Comparison of ENCODE assay signal across 8 cellular contexts in the genomic region with DNA sequence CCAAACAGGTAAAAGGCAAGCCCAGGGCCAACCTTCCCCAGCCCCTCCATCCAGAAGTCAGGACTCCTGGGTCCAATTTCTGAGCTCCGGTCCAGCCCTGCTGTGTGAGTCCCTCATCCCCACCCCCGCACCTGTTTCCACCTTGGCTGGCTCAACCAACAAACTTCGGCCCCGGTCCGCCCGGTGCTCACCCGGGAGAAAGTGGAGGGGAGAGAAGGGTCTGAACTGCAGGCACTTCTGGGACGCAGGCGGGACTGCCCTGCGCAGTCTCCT. TPM values are rescaled to one million over a fixed set of nuclear protein-coding genes. Genes with fewer than 3 reads are reported as not detected.
DNase-seq lines count a peak whose midpoint lies in the region; ATAC-seq, FAIRE-seq and TF ChIP-seq lines count a peak whose summit lies in the region.

No MANE protein-coding gene starts in this region.

- H3K4me3 ChIP-seq in GM12865 (ENCODE audit: low read depth, low read length) (peak overlapping the region; percentile 72), MG63 (peak overlapping the region; percentile 62), H1 (ENCODE audit: extremely low read depth in 1 of 4, insufficient read depth in 2 of 4, low read depth in 3 of 4, low read length in 4 of 4) (peak overlapping the region; percentile 62 to 82 (median 76)), neuronal stem cell (ENCODE audit: low read length in 2 of 2) (peak overlapping the region in 1 of 2 donors; percentile 81)

- peaks cover 4 to 20% of the 10 kb centered on the region in 2 experiments for H4K20me1 ChIP-seq in H1 (replicated peaks in 1 of 2; ENCODE audit: control insufficient read depth in 1 of 2, insufficient read depth in 2 of 2, low read length in 2 of 2)

- H3K14ac ChIP-seq in H1 (ENCODE audit: insufficient read length) (no peak overlapping the region), neuronal stem cell (ENCODE audit: low read length) (no peak overlapping the region)

- H3K9ac ChIP-seq in H1 (replicated peaks in 1 of 4; ENCODE audit: extremely low read depth in 1 of 4, low read depth in 3 of 4, low read length in 3 of 4) = peak overlapping the region; percentile 22 to 83 (median 60); a peak in 6 of 7 replicates
- peak overlapping the region; percentile 79 for H3K9ac ChIP-seq in neuronal stem cell (ENCODE audit: low read depth, low read length, poor library complexity)

- no peak overlapping the region for H2BK120ac ChIP-seq in H1 (replicated peaks; ENCODE audit: low read depth, low read length)
- H2BK120ac ChIP-seq in neuronal stem cell (ENCODE audit: low read depth, low read length) = no peak overlapping the region

- no peak for TF ChIP-seq POLR2A in H1 (IDR thresholded peaks at IDR 0.05; ENCODE audit: control extremely low read depth in 1 of 2, low read depth in 2 of 2, low read length in 2 of 2)

- H3K79me1 ChIP-seq in H1 (ENCODE audit: low read depth, low read length) (peaks cover 12% of the 10 kb centered on the region), neuronal stem cell (ENCODE audit: low read depth, low read length) (no peaks in the 10 kb centered on the region)

- peaks cover 11 to 39% (median 34%) of the 10 kb centered on the region in 4 experiments for H3K4me1 ChIP-seq in H1 (replicated peaks in 1 of 4; ENCODE audit: control insufficient read depth in 3 of 4, insufficient read depth in 4 of 4, low read length in 3 of 4)
- H3K4me1 ChIP-seq in neuronal stem cell (ENCODE audit: control insufficient read depth in 2 of 2, insufficient read depth in 1 of 2, low read depth in 1 of 2, low read length in 2 of 2) = peaks cover 9 to 28% of the 10 kb centered on the region in 2 donors

- TF ChIP-seq RAD21 in H1 (IDR thresholded peaks at IDR 0.05 in 1 of 2, conservative IDR thresholded peaks at IDR 0.05 in 1 of 2; ENCODE audit: low read depth in 2 of 2, low read length in 2 of 2) = no peak

- H2AFZ ChIP-seq in H1 (ENCODE audit: low read length) (no peak overlapping the region), neuronal stem cell (ENCODE audit: low read length) (peak overlapping the region; percentile 90)

- TF ChIP-seq EP300 in H1 (IDR thresholded peaks at IDR 0.05; ENCODE audit: borderline replicate concordance in 1 of 2, low read depth in 2 of 2, low read length in 2 of 2) = no peak

- H3K4ac ChIP-seq in H1 (replicated peaks; ENCODE audit: insufficient read length, low read depth, low read length) (peak overlapping the region; percentile 61), neuronal stem cell (ENCODE audit: low read length) (no peak overlapping the region)

- no peak overlapping the region for H2BK12ac ChIP-seq in H1 (ENCODE audit: low read depth, low read length)
- no peak overlapping the region for H2BK12ac ChIP-seq in neuronal stem cell (ENCODE audit: low read length)

- H3K18ac ChIP-seq in H1 (ENCODE audit: extremely low read depth, low read length) (peak overlapping the region; percentile 60; the same call in 1 of the 2 replicates), neuronal stem cell (ENCODE audit: low read length) (peak overlapping the region; percentile 38)

- POLR2A ChIA-PET in H1 (lab: Charles Lee; ENCODE audit: partially characterized antibody) = interaction anchor here (1.2 to 3.8 kb wide), 3 partner anchors 14 to 58 kb away, joined by 4 to 15 read pairs (median 8); partner anchors contain the start of gene PRCD

- no peak overlapping the region for H4K5ac ChIP-seq in H1 (ENCODE audit: insufficient read length, low read depth, low read length)

- TF ChIP-seq CTCF in GM12865 (IDR thresholded peaks at IDR 0.05; ENCODE audit: insufficient read depth, low read depth, low read length, missing control alignments) (no peak), H1 (IDR thresholded peaks at IDR 0.05; ENCODE audit: control extremely low read depth in 1 of 3, insufficient read depth in 1 of 3, low read depth in 1 of 3, low read length in 3 of 3) (no peak)

- H3K27ac ChIP-seq in H1 (ENCODE audit: low read depth, low read length) (no peak overlapping the region), neuronal stem cell (replicated peaks; ENCODE audit: low read length) (no peak overlapping the region)

- H3K79me2 ChIP-seq in H1 (ENCODE audit: control insufficient read depth in 1 of 2, insufficient read depth in 2 of 2, low read length in 2 of 2) = peaks cover 0 to 6% of the 10 kb centered on the region in 2 experiments; a peak in 2 of 4 replicates

- peak overlapping the region; percentile 69 for H4K8ac ChIP-seq in H1 (ENCODE audit: extremely low read depth, insufficient read depth, low read length)
- H4K8ac ChIP-seq in neuronal stem cell (ENCODE audit: low read depth, low read length) = no peak overlapping the region

- H2AK5ac ChIP-seq in H1 (ENCODE audit: low read depth, low read length) (no peak overlapping the region), neuronal stem cell (ENCODE audit: low read depth, low read length) (no peak overlapping the region)

- H2BK15ac ChIP-seq in H1 (ENCODE audit: low read length) = no peak overlapping the region
- H2BK15ac ChIP-seq in neuronal stem cell (ENCODE audit: low read length) = peak overlapping the region; percentile 60

- in situ Hi-C loops in ACHN (cut with HindIII; ENCODE audit: low pct_ligation_motif_present, low pct_unique_long_range_greater_than_20kb, low sequenced_read_pairs) = no loop called here

- H3K27me3 ChIP-seq in MG63 = no peaks in the 10 kb centered on the region
- H3K27me3 ChIP-seq in H1 (replicated peaks in 1 of 4; ENCODE audit: control insufficient read depth in 3 of 4, extremely low read depth in 1 of 4, insufficient read depth in 3 of 4, low read length in 3 of 4) = no peaks in the 10 kb centered on the region
- peaks cover 5 to 81% (median 14%) of the 10 kb centered on the region in 3 experiments for H3K27me3 ChIP-seq in neuronal stem cell (ENCODE audit: control insufficient read depth in 3 of 3, insufficient read depth in 3 of 3, low read depth in 1 of 3, low read length in 3 of 3)

- peaks cover 7% of the 10 kb centered on the region; the same call in 1 of the 2 replicates for H3K23me2 ChIP-seq in H1 (ENCODE audit: low read depth, low read length)

- H3K9me3 ChIP-seq in MG63 (no peaks in the 10 kb centered on the region), H1 (ENCODE audit: insufficient read depth in 2 of 2, low read depth in 1 of 2, low read length in 1 of 2) (no peaks in the 10 kb centered on the region), neuronal stem cell (replicated peaks in 1 of 2; ENCODE audit: control insufficient read depth in 2 of 2, insufficient read depth in 1 of 2, low read depth in 1 of 2, low read length in 2 of 2) (no peaks in the 10 kb centered on the region)

- no peak for ATAC-seq in HG03354 (IDR thresholded peaks at IDR 0.05; ENCODE audit: poor library complexity, severe bottlenecking, unreplicated experiment)

- H4K91ac ChIP-seq in H1 (replicated peaks; ENCODE audit: insufficient read length, low read length) (no peak overlapping the region), neuronal stem cell (ENCODE audit: low read depth, low read length, poor library complexity) (no peak overlapping the region)

- H3K4me2 ChIP-seq in H1 (ENCODE audit: insufficient read depth in 1 of 2, low read depth in 2 of 2, low read length in 2 of 2) = peak overlapping the region; percentile 81 to 85
- peak overlapping the region; percentile 97 for H3K4me2 ChIP-seq in neuronal stem cell (ENCODE audit: insufficient read depth, low read length, poor library complexity, severe bottlenecking)

- H3K56ac ChIP-seq in H1 (replicated peaks; ENCODE audit: insufficient read length, low read depth, low read length) = no peak overlapping the region

- DNase-seq in GM12865 (ENCODE audit: low read depth) = no peak
- DNase-seq in MG63 = no peak
- no peak for DNase-seq in H1 (ENCODE audit: low read depth in 1 of 2, low spot score in 2 of 2)
- no peak for DNase-seq in neuronal stem cell (ENCODE audit: low spot score)
- DNase-seq in NCI-H1105 treated with DMSO at 0.1 percent for 48 hours (lab: John Stamatoyannopoulos, UW) = no peak
- DNase-seq in NCI-H2107 treated with DMSO at 0.1 percent for 48 hours (lab: John Stamatoyannopoulos, UW; ENCODE audit: unreplicated experiment) = no peak
- DNase-seq in ACHN = no peak

- CTCF ChIA-PET in H1 (lab: Charles Lee; ENCODE audit: partially characterized antibody) = interaction anchor here (1.1 to 20.2 kb wide), 6 partner anchors 20 to 114 kb away, joined by 3 to 446 read pairs (median 70); partner anchors contain the start of gene AANAT

- no peak overlapping the region for H3K23ac ChIP-seq in H1 (ENCODE audit: insufficient read length)
- peak overlapping the region; percentile 52 for H3K23ac ChIP-seq in neuronal stem cell (ENCODE audit: low read depth, low read length, poor library complexity)

- no peak for FAIRE-seq in H1 (lab: Jason Lieb, UNC)

- 3% methylated on average over 9 of the region's 10 CpGs; no CpG with 5 or more reads in 1 of the 2 experiments for WGBS in H1 (ENCODE audit: extremely low coverage in 1 of 2, insufficient coverage in 1 of 2, insufficient read length in 1 of 2, insufficient replicate concordance in 2 of 2, low coverage in 1 of 2, low lambda C conversion rate in 2 of 2, missing lambda C conversion rate in 1 of 2), 2 experiments
- no CpG with 5 or more reads among the region's 10 CpGs for WGBS in neuronal stem cell (ENCODE audit: extremely low coverage in 2 of 2, insufficient read length in 2 of 2, insufficient replicate concordance in 1 of 2), 2 donors

- H2BK5ac ChIP-seq in H1 (ENCODE audit: low read depth, low read length) (no peak overlapping the region), neuronal stem cell (ENCODE audit: low read length) (peak overlapping the region; percentile 85)

- no peak overlapping the region for H2BK20ac ChIP-seq in H1 (ENCODE audit: low read length)

- peaks cover 2% of the 10 kb centered on the region; the same call in 1 of the 2 replicates for H3K36me3 ChIP-seq in MG63
- no peaks in the 10 kb centered on the region for H3K36me3 ChIP-seq in H1 (ENCODE audit: control insufficient read depth in 2 of 4, insufficient read depth in 4 of 4, low read length in 3 of 4)
- no peaks in the 10 kb centered on the region for H3K36me3 ChIP-seq in neuronal stem cell (replicated peaks in 1 of 2; ENCODE audit: control insufficient read depth in 2 of 2, insufficient read depth in 2 of 2, low read length in 2 of 2)

RNA-seq across cellular contexts. Expression of gene RHBDF2, which starts 0.5 kb away (rescaled TPM):
- total RNA-seq in MG63 (2014; rRNA removed; shearing (Covaris generic); ENCODE audit: low replicate concordance) = 5.9 and 20.9 TPM in 2 replicates
- 25.9 and 26.2 TPM in 2 replicates for total RNA-seq in H1 (2021; fragmentation: NEBNext Ultra II Directional; extraction: Animal tissue kit (Norgen Biotek cat#: 25700))
- polyA plus RNA-seq in H1 (2011; rRNA removed) = 21.2 and 27.9 TPM in 2 replicates
- polyA plus RNA-seq in H1 (2011; cell fraction: cytosol; rRNA removed) = 15.5 TPM
- 46.6 TPM for polyA plus RNA-seq in H1 (2011; cell fraction: nucleus; rRNA removed)
- 16.4 to 25.4 TPM (median 22.4 TPM) in 4 replicates for polyA plus RNA-seq in H1 (2012, experiment 1 of 2)
- 15.6 TPM for polyA plus RNA-seq in H1 (2012, experiment 2 of 2)
- polyA plus RNA-seq in H1 (2013, experiment 1 of 2) = 30.8 TPM
- 30.3 TPM for polyA plus RNA-seq in H1 (2013, experiment 2 of 2)
- 12.5 and 16.5 TPM in 2 replicates for polyA minus RNA-seq in H1 (2011; rRNA and poly(A)+ RNA removed)
- polyA minus RNA-seq in H1 (2011; cell fraction: cytosol; rRNA and poly(A)+ RNA removed) = 16.4 TPM
- polyA minus RNA-seq in H1 (2011; cell fraction: nucleus; rRNA and poly(A)+ RNA removed) = 22.9 TPM
- 2.4 TPM for polyA plus RNA-seq in neuronal stem cell (2013, experiment 1 of 2)
- polyA plus RNA-seq in neuronal stem cell (2013, experiment 2 of 2) = 2.3 TPM

RNA-seq across cellular contexts. Expression of gene AANAT, which starts 33.3 kb away (rescaled TPM):
- not detected in 2 replicates for total RNA-seq in MG63 (2014; rRNA removed; shearing (Covaris generic); ENCODE audit: low replicate concordance)
- not detected in 2 replicates for total RNA-seq in H1 (2021; fragmentation: NEBNext Ultra II Directional; extraction: Animal tissue kit (Norgen Biotek cat#: 25700))
- 0.53 and 1.1 TPM in 2 replicates for polyA plus RNA-seq in H1 (2011; rRNA removed)
- 0.43 TPM for polyA plus RNA-seq in H1 (2011; cell fraction: cytosol; rRNA removed)
- 1.5 TPM for polyA plus RNA-seq in H1 (2011; cell fraction: nucleus; rRNA removed)
- 0.46 to 0.76 TPM (median 0.68 TPM) in 4 replicates for polyA plus RNA-seq in H1 (2012, experiment 1 of 2)
- not detected for polyA plus RNA-seq in H1 (2012, experiment 2 of 2)
- polyA plus RNA-seq in H1 (2013, experiment 1 of 2) = 0.16 TPM
- 0.13 TPM for polyA plus RNA-seq in H1 (2013, experiment 2 of 2)
- not detected in 2 replicates for polyA minus RNA-seq in H1 (2011; rRNA and poly(A)+ RNA removed)
- not detected for polyA minus RNA-seq in H1 (2011; cell fraction: cytosol; rRNA and poly(A)+ RNA removed)
- polyA minus RNA-seq in H1 (2011; cell fraction: nucleus; rRNA and poly(A)+ RNA removed) = not detected
- 0.13 TPM for polyA plus RNA-seq in neuronal stem cell (2013, experiment 1 of 2)
- polyA plus RNA-seq in neuronal stem cell (2013, experiment 2 of 2) = not detected

RNA-seq across cellular contexts. Expression of gene CYGB, which starts 36.8 kb away (rescaled TPM):
- 7.6 and 14.0 TPM in 2 replicates for total RNA-seq in MG63 (2014; rRNA removed; shearing (Covaris generic); ENCODE audit: low replicate concordance)
- 3.7 and 4.0 TPM in 2 replicates for total RNA-seq in H1 (2021; fragmentation: NEBNext Ultra II Directional; extraction: Animal tissue kit (Norgen Biotek cat#: 25700))
- polyA plus RNA-seq in H1 (2011; rRNA removed) = 2.7 and 3.3 TPM in 2 replicates
- 1.7 TPM for polyA plus RNA-seq in H1 (2011; cell fraction: cytosol; rRNA removed)
- polyA plus RNA-seq in H1 (2011; cell fraction: nucleus; rRNA removed) = 1.7 TPM
- 1.4 to 3.4 TPM (median 2.9 TPM) in 4 replicates for polyA plus RNA-seq in H1 (2012, experiment 1 of 2)
- polyA plus RNA-seq in H1 (2012, experiment 2 of 2) = 4.0 TPM
- polyA plus RNA-seq in H1 (2013, experiment 1 of 2) = 2.8 TPM
- polyA plus RNA-seq in H1 (2013, experiment 2 of 2) = 2.8 TPM
- 0.19 and 1.4 TPM in 2 replicates for polyA minus RNA-seq in H1 (2011; rRNA and poly(A)+ RNA removed)
- 0.66 TPM for polyA minus RNA-seq in H1 (2011; cell fraction: cytosol; rRNA and poly(A)+ RNA removed)
- polyA minus RNA-seq in H1 (2011; cell fraction: nucleus; rRNA and poly(A)+ RNA removed) = 0.80 TPM
- 0.98 TPM for polyA plus RNA-seq in neuronal stem cell (2013, experiment 1 of 2)
- 0.96 TPM for polyA plus RNA-seq in neuronal stem cell (2013, experiment 2 of 2)

RNA-seq across cellular contexts. Expression of gene PRCD, which starts 39.2 kb away (rescaled TPM):
- 1.2 TPM in 1 of 2 replicates, not detected in the other for total RNA-seq in MG63 (2014; rRNA removed; shearing (Covaris generic); ENCODE audit: low replicate concordance)
- total RNA-seq in H1 (2021; fragmentation: NEBNext Ultra II Directional; extraction: Animal tissue kit (Norgen Biotek cat#: 25700)) = 1.4 and 2.1 TPM in 2 replicates
- polyA plus RNA-seq in H1 (2011; rRNA removed) = 0.77 and 1.1 TPM in 2 replicates
- 1.4 TPM for polyA plus RNA-seq in H1 (2011; cell fraction: cytosol; rRNA removed)
- polyA plus RNA-seq in H1 (2011; cell fraction: nucleus; rRNA removed) = 3.1 TPM
- polyA plus RNA-seq in H1 (2012, experiment 1 of 2) = 1.1 to 1.6 TPM (median 1.5 TPM) in 4 replicates
- polyA plus RNA-seq in H1 (2012, experiment 2 of 2) = 2.3 TPM
- polyA plus RNA-seq in H1 (2013, experiment 1 of 2) = 2.0 TPM
- polyA plus RNA-seq in H1 (2013, experiment 2 of 2) = 1.5 TPM
- 0.12 and 0.22 TPM in 2 replicates for polyA minus RNA-seq in H1 (2011; rRNA and poly(A)+ RNA removed)
- polyA minus RNA-seq in H1 (2011; cell fraction: cytosol; rRNA and poly(A)+ RNA removed) = not detected
- polyA minus RNA-seq in H1 (2011; cell fraction: nucleus; rRNA and poly(A)+ RNA removed) = 3.5 TPM
- polyA plus RNA-seq in neuronal stem cell (2013, experiment 1 of 2) = 1.4 TPM
- polyA plus RNA-seq in neuronal stem cell (2013, experiment 2 of 2) = 1.2 TPM

RNA-seq across cellular contexts. Expression of gene UBE2O, which starts 47.7 kb away (rescaled TPM):
- 19.7 and 32.7 TPM in 2 replicates for total RNA-seq in MG63 (2014; rRNA removed; shearing (Covaris generic); ENCODE audit: low replicate concordance)
- total RNA-seq in H1 (2021; fragmentation: NEBNext Ultra II Directional; extraction: Animal tissue kit (Norgen Biotek cat#: 25700)) = 63.0 and 65.6 TPM in 2 replicates
- polyA plus RNA-seq in H1 (2011; rRNA removed) = 24.4 and 34.1 TPM in 2 replicates
- polyA plus RNA-seq in H1 (2011; cell fraction: cytosol; rRNA removed) = 26.6 TPM
- polyA plus RNA-seq in H1 (2011; cell fraction: nucleus; rRNA removed) = 63.4 TPM
- polyA plus RNA-seq in H1 (2012, experiment 1 of 2) = 37.4 to 63.3 TPM (median 56.2 TPM) in 4 replicates
- polyA plus RNA-seq in H1 (2012, experiment 2 of 2) = 31.8 TPM
- 25.8 TPM for polyA plus RNA-seq in H1 (2013, experiment 1 of 2)
- polyA plus RNA-seq in H1 (2013, experiment 2 of 2) = 23.6 TPM
- 119 and 174 TPM in 2 replicates for polyA minus RNA-seq in H1 (2011; rRNA and poly(A)+ RNA removed)
- 36.0 TPM for polyA minus RNA-seq in H1 (2011; cell fraction: cytosol; rRNA and poly(A)+ RNA removed)
- polyA minus RNA-seq in H1 (2011; cell fraction: nucleus; rRNA and poly(A)+ RNA removed) = 29.6 TPM
- 17.1 TPM for polyA plus RNA-seq in neuronal stem cell (2013, experiment 1 of 2)
- polyA plus RNA-seq in neuronal stem cell (2013, experiment 2 of 2) = 16.9 TPM
